Comparison of ENCODE assay signal across 8 cellular contexts in genomic region chr11:30322826-30323710, GRCh38. TPM values are rescaled to one million over a fixed set of nuclear protein-coding genes. Genes with fewer than 3 reads are reported as not detected.
DNase-seq lines count a peak whose midpoint lies in the region; ATAC-seq and TF ChIP-seq lines count a peak whose summit lies in the region.

Gene ARL14EP (plus strand): TSS chr11:30323104. CDS start chr11:30330949, 7,845 bp downstream.

- peaks cover 14% of the 10 kb centered on the region for H3K4me1 ChIP-seq in testis

- peaks cover 18 to 34% of the 10 kb centered on the region in 2 donors for H3K36me3 Mint-ChIP-seq in activated naive CD4-positive, alpha-beta T cell treated with anti-CD3 and anti-CD28 coated beads, Interleukin-2, amount 50 U/mL, for 72 hours

- peak within 1 kb of the TSS; percentile 68 for H3K4me3 ChIP-seq in GM06990 (replicated peaks; ENCODE audit: low read depth, low read length)
- H3K4me3 ChIP-seq in testis, result peak within 1 kb of the TSS; percentile 74 to 82

- no peaks in the 10 kb centered on the region for H3K9me3 Mint-ChIP-seq in activated naive CD4-positive, alpha-beta T cell treated with anti-CD3 and anti-CD28 coated beads, Interleukin-2, amount 50 U/mL, for 72 hours

- no peak for TF ChIP-seq POLR2A in testis (IDR thresholded peaks at IDR 0.05)

- H3K27me3 ChIP-seq in GM06990 (replicated peaks; ENCODE audit: control insufficient read depth, insufficient read depth, low read length) (no peaks in the 10 kb centered on the region), testis (no peaks in the 10 kb centered on the region)

- H3K27ac Mint-ChIP-seq in activated naive CD4-positive, alpha-beta T cell treated with anti-CD3 and anti-CD28 coated beads, Interleukin-2, amount 50 U/mL, for 72 hours, result peak within 1 kb of the TSS; percentile 98 to 100

- TF ChIP-seq CTCF in GM06990 (IDR thresholded peaks at IDR 0.05; ENCODE audit: insufficient read depth, low read length, poor library complexity, severe bottlenecking), result no peak
- no peak for TF ChIP-seq CTCF in omental fat pad (IDR thresholded peaks at IDR 0.05)
- TF ChIP-seq CTCF in testis (IDR thresholded peaks at IDR 0.05), result no peak

- H3K36me3 ChIP-seq in GM06990 (ENCODE audit: control insufficient read depth, insufficient read depth, low read length) (no peaks in the 10 kb centered on the region), testis (ENCODE audit: low read depth, missing control alignments) (no peaks in the 10 kb centered on the region)

- intact Hi-C loops in testis (cut with DNase I; ENCODE audit: low total_unique reads), result no loop called here

- no peaks in the 10 kb centered on the region for H3K9me3 ChIP-seq in testis

- peak; percentile 98 for ATAC-seq in HG02588 (IDR thresholded peaks at IDR 0.05; ENCODE audit: unreplicated experiment)
- ATAC-seq in activated naive CD4-positive, alpha-beta T cell treated with anti-CD3 and anti-CD28 coated beads, Interleukin-2, amount 50 U/mL, for 72 hours, result peak; percentile 94 to 98
- peak; percentile 96 for ATAC-seq in omental fat pad (ENCODE audit: low FRiP score)

- H3K27ac ChIP-seq in testis, result peak within 1 kb of the TSS; percentile 84 to 90

- peak; percentile 96 for DNase-seq in GM06990 (ENCODE audit: extremely low read depth, insufficient read length)
- peak; percentile 94 for DNase-seq in NCI-H1092 (lab: John Stamatoyannopoulos, UW)
- peak; percentile 92 for DNase-seq in SKM-1 (lab: John Stamatoyannopoulos, UW; ENCODE audit: unreplicated experiment)
- DNase-seq in activated naive CD4-positive, alpha-beta T cell treated with anti-CD3 and anti-CD28 coated beads, Interleukin-2, amount 50 U/mL, for 72 hours (ENCODE audit: low spot score in 2 of 2), result peak; percentile 85 to 89
- peak; percentile 68 for DNase-seq in glomerular endothelial cell (ENCODE audit: extremely low read depth, low read depth, low spot score)
- peak; percentile 72 for DNase-seq in omental fat pad (ENCODE audit: low spot score)
- peak; percentile 97 for DNase-seq in testis

- WGBS in testis, 2 donors, result 0% methylated on average over 39 to 51 of the region's 51 CpGs

RNA-seq across cellular contexts. Expression of gene ARL14EP, which starts in this region (rescaled TPM):
- 10 to 100 TPM; 14.5 to 19.5 TPM for total RNA-seq in activated naive CD4-positive, alpha-beta T cell treated with anti-CD3 and anti-CD28 coated beads, Interleukin-2, amount 50 U/mL, for 72 hours
- total RNA-seq in glomerular endothelial cell (13.3 and 30.1 TPM in 2 replicates), omental fat pad (10 to 100 TPM; 19.0 to 24.5 (median 22.7) TPM), testis (10 to 100 TPM; 21.8 to 25.1 TPM)
- polyA plus RNA-seq in testis (ENCODE audit: insufficient read depth, low read depth, low replicate concordance), result 33.9 TPM

Comparison
In these comparisons a context has a peak if more than half of its experiments do, and no peak if none do; other contexts are left out.
1. Peak in every context shown above with its lines: DNase-seq, ATAC-seq, H3K4me3 ChIP-seq and H3K27ac ChIP-seq.